ENCODE assay signal across 8 cellular contexts in genomic region chr21:37367758-37368535, GRCh38. TPM values are rescaled to one million over a fixed set of nuclear protein-coding genes. Genes with fewer than 3 reads are reported as not detected.
DNase-seq lines count a peak whose midpoint lies in the region; ATAC-seq and TF ChIP-seq lines count a peak whose summit lies in the region.

No MANE protein-coding gene starts in this region.

- peak overlapping the region; percentile 89 for H3K4me3 ChIP-seq in AG04449 (ENCODE audit: low read depth, low read length)
- H3K4me3 ChIP-seq in adipocyte (ENCODE audit: low read length) = peak overlapping the region; percentile 89
- H3K4me3 ChIP-seq in right atrium auricular region = peak overlapping the region; percentile 66 to 90
- peak overlapping the region; percentile 67 to 91 (median 76) for H3K4me3 ChIP-seq in gastrocnemius medialis

- DNase-seq in AG04449 (ENCODE audit: low read depth, low spot score) (no peak), GM20000 (ENCODE audit: low spot score) (peak; percentile 56), adipocyte (ENCODE audit: low read depth) (peak; percentile 69), right atrium auricular region (ENCODE audit: low spot score) (no peak), gastrocnemius medialis (peak in 1 of 2 donors; percentile 45)

- no peaks in the 10 kb centered on the region for H3K36me3 ChIP-seq in adipocyte (ENCODE audit: control insufficient read depth, insufficient read depth, low read length, severe bottlenecking)
- no peaks in the 10 kb centered on the region for H3K36me3 ChIP-seq in right atrium auricular region
- no peaks in the 10 kb centered on the region for H3K36me3 ChIP-seq in gastrocnemius medialis

- peaks cover 41% of the 10 kb centered on the region for H3K4me1 ChIP-seq in adipocyte (ENCODE audit: control insufficient read depth, insufficient read depth, low read length)
- peaks cover 0 to 50% of the 10 kb centered on the region in 2 donors for H3K4me1 ChIP-seq in right atrium auricular region
- H3K4me1 ChIP-seq in gastrocnemius medialis = peaks cover 42 to 51% of the 10 kb centered on the region in 2 donors

- CTCF ChIA-PET in AG04449 (lab: Yijun Ruan, JAX) = no interaction called here

- in situ Hi-C loops in gastrocnemius medialis (cut with MboI; ENCODE audit: low sequenced_read_pairs in 4 of 4) = loop anchor here in 2 of 4 donors (10.0 to 25.0 kb wide), 2 partner anchors 93 to 106 kb away; partner anchors contain the start of gene VPS26C (in 1 of the 2)

- H3K9me3 ChIP-seq in adipocyte (ENCODE audit: control insufficient read depth, low read length) = no peaks in the 10 kb centered on the region
- H3K9me3 ChIP-seq in right atrium auricular region = no peaks in the 10 kb centered on the region
- H3K9me3 ChIP-seq in gastrocnemius medialis = no peaks in the 10 kb centered on the region

- H3K9ac ChIP-seq in adipocyte (ENCODE audit: low read length) = peak overlapping the region; percentile 98

- intact Hi-C loops in gastrocnemius medialis (cut with DNase I; ENCODE audit: low total_unique reads) = loop anchor here (2.0 to 5.0 kb wide), 2 partner anchors 89 to 197 kb away; no protein-coding TSS in a partner anchor

- TF ChIP-seq CTCF in AG04449 (IDR thresholded peaks at IDR 0.05; ENCODE audit: insufficient read depth, low read length, missing control alignments) = no peak
- no peak for TF ChIP-seq CTCF in GM20000 (IDR thresholded peaks at IDR 0.05; ENCODE audit: extremely low read depth, missing control alignments)
- no peak for TF ChIP-seq CTCF in right atrium auricular region (IDR thresholded peaks at IDR 0.05)
- no peak for TF ChIP-seq CTCF in gastrocnemius medialis (IDR thresholded peaks at IDR 0.05 in 4 of 5, conservative IDR thresholded peaks at IDR 0.05 in 1 of 5)

- POLR2A ChIA-PET in AG04449 (lab: Yijun Ruan, JAX) = interaction anchor here (1.3 kb wide), 1 partner anchor 196 kb away, joined by 7 read pairs; no protein-coding TSS in a partner anchor

- H3K27me3 ChIP-seq in adipocyte (replicated peaks; ENCODE audit: control insufficient read depth, insufficient read depth, low read length) (no peaks in the 10 kb centered on the region), right atrium auricular region (no peaks in the 10 kb centered on the region), gastrocnemius medialis (no peaks in the 10 kb centered on the region)

- ATAC-seq in gastrocnemius medialis (peak; percentile 4 to 10), HG03139 (IDR thresholded peaks at IDR 0.05; ENCODE audit: unreplicated experiment) (no peak), HG03095 (IDR thresholded peaks at IDR 0.05; ENCODE audit: unreplicated experiment) (no peak)

- TF ChIP-seq POLR2A in Raji (IDR thresholded peaks at IDR 0.05; ENCODE audit: insufficient read depth, low read depth, low read length) (peak; percentile 63), gastrocnemius medialis (IDR thresholded peaks at IDR 0.05) (peak; percentile 44 to 66)

- H3K27ac ChIP-seq in right atrium auricular region (peak overlapping the region; percentile 97 to 100), gastrocnemius medialis (peak overlapping the region; percentile 99 to 100 (median 100))

RNA-seq across cellular contexts. Expression of gene DYRK1A, which starts 1.4 kb away (rescaled TPM):
- total RNA-seq in right atrium auricular region (10 to 100 TPM; 69.3 to 94.7 TPM), gastrocnemius medialis (100 to 1,000 TPM in 2 of 4 donors, 10 to 100 TPM in 2; 81.0 to 115 (median 95.3) TPM)

Comparison
In these comparisons a context has a peak if more than half of its experiments do, and no peak if none do; other contexts are left out.
1. DNase-seq: peak in GM20000 (single experiment) and adipocyte (single experiment); none in AG04449 (single experiment) and right atrium auricular region (single experiment).
2. ATAC-seq: peak in gastrocnemius medialis (2 of 2); none in HG03139 (single experiment) and HG03095 (single experiment).
3. Peak in every context shown above with its lines, with median percentiles within 50 percentile points of each other: H3K4me3 ChIP-seq.